ENCODE assay signal across 11 cellular contexts in genomic region chr6:148780918-148781436, GRCh38. TPM values are rescaled to one million over a fixed set of nuclear protein-coding genes. Genes with fewer than 3 reads are reported as not detected.
DNase-seq lines count a peak whose midpoint lies in the region; ATAC-seq, FAIRE-seq and TF ChIP-seq lines count a peak whose summit lies in the region.
"Had no signal": no experiment of that assay in that cellular context is flagged by ENCODE, and none has a peak within 500 bp of the region (broad histone marks: within the 10 kb centered on the region; RNA-seq: fewer than 3 reads in every experiment).

No MANE protein-coding gene starts in this region.

- POLR2A ChIA-PET in GM12878 (lab: Charles Lee) = interaction anchor here (0.8 to 1.5 kb wide), 6 partner anchors 9 to 691 kb away, joined by 3 to 13 read pairs (median 4); no protein-coding TSS in a partner anchor
- POLR2A ChIA-PET in MCF 10A (lab: Yijun Ruan, JAX) = interaction anchor here (1.5 kb wide), 1 partner anchor 9 kb away, joined by 3 read pairs; no protein-coding TSS in a partner anchor

- CTCF ChIA-PET in GM12878 (lab: Yijun Ruan, JAX) (interaction anchor here (0.6 to 2.5 kb wide), 7 partner anchors 9 to 203 kb away, joined by 3 to 23 read pairs (median 4); no protein-coding TSS in a partner anchor), MCF 10A (lab: Yijun Ruan, JAX) (interaction anchor here (0.6 to 1.2 kb wide), 4 partner anchors 16 to 208 kb away, joined by 3 read pairs; no protein-coding TSS in a partner anchor)

- peaks cover 21% of the 10 kb centered on the region for H3K4me1 Mint-ChIP-seq in MCF 10A (ENCODE audit: insufficient read depth, unreplicated experiment)

- no peak overlapping the region for H2AFZ ChIP-seq in GM12878 (ENCODE audit: control insufficient read depth, low read depth, low read length)

- TF ChIP-seq RAD21 in GM12878 (IDR thresholded peaks at IDR 0.05; ENCODE audit: insufficient read depth, low read depth, low read length) = no peak

- no peaks in the 10 kb centered on the region for H3K9me3 ChIP-seq in GM12878 (replicated peaks; ENCODE audit: control insufficient read depth, insufficient read depth, low read length)
- H3K9me3 ChIP-seq in kidney (ENCODE audit: control insufficient read depth in 1 of 2, low read length in 2 of 2) = no peaks in the 10 kb centered on the region

- H3K36me3 ChIP-seq in GM12878 (ENCODE audit: control insufficient read depth in 2 of 2, insufficient read depth in 2 of 2, low read length in 1 of 2) (no peaks in the 10 kb centered on the region; a peak in 1 of 4 replicates), kidney (ENCODE audit: control insufficient read depth in 1 of 2, insufficient read depth in 2 of 2, low read length in 2 of 2) (no peaks in the 10 kb centered on the region)

- no peaks in the 10 kb centered on the region for H3K9me3 Mint-ChIP-seq in MCF 10A (ENCODE audit: unreplicated experiment)

- H3K79me2 ChIP-seq in GM12878 (ENCODE audit: control insufficient read depth, insufficient read depth, low read length) = no peaks in the 10 kb centered on the region

- SMC1A ChIA-PET in GM12878 (lab: Charles Lee; ENCODE audit: uncharacterized antibody, unreplicated experiment) = interaction anchor here (0.7 to 3.3 kb wide), 20 partner anchors 9 to 651 kb away, joined by 3 to 56 read pairs (median 4); no protein-coding TSS in a partner anchor

- H3K36me3 Mint-ChIP-seq in MCF 10A (ENCODE audit: insufficient read depth, unreplicated experiment) = peaks cover 5% of the 10 kb centered on the region

- no peak for TF ChIP-seq POLR2A in GM12878 (IDR thresholded peaks at IDR 0.05; ENCODE audit: low read depth, low read length)

- no peaks in the 10 kb centered on the region; the same call in 1 of the 2 replicates for H4K20me1 ChIP-seq in GM12878 (ENCODE audit: control insufficient read depth, insufficient read depth)

- ATAC-seq in GM18508 (IDR thresholded peaks at IDR 0.05; ENCODE audit: insufficient read depth, unreplicated experiment) (peak; percentile 85), GM19468 (IDR thresholded peaks at IDR 0.05; ENCODE audit: extremely low read depth, unreplicated experiment) (peak; percentile 96), HG03064 (IDR thresholded peaks at IDR 0.05; ENCODE audit: low read depth, unreplicated experiment) (peak; percentile 96), GM12878 (peak; percentile 97)

- H3K27me3 ChIP-seq in GM12878 (replicated peaks in 1 of 2; ENCODE audit: control insufficient read depth in 2 of 2, insufficient read depth in 2 of 2, low read length in 1 of 2) = 0 out of 4 replicates have a peak, but pooled peaks cover 0 to 1% of the 10 kb centered on the region in 2 experiments

- H3K9ac ChIP-seq in GM12878 (ENCODE audit: control insufficient read depth, insufficient read depth, low read length) = no peak overlapping the region
- H3K9ac ChIP-seq in kidney (ENCODE audit: low read length in 2 of 2) = no peak overlapping the region

- H3K27ac ChIP-seq in GM12878 (ENCODE audit: control insufficient read depth, insufficient read depth) (no peak overlapping the region), kidney (ENCODE audit: low read depth in 2 of 2, low read length in 2 of 2) (no peak overlapping the region)
- H3K27ac ChIP-seq: VCaP had no signal

- FAIRE-seq in GM12878 (lab: Jason Lieb, UNC) (peak; percentile 89), kidney (lab: Jason Lieb, UNC) (no peak)

- in situ Hi-C loops in GM12878 (cut with MboI) = no loop called here

- 0 out of 4 replicates have a peak, but pooled peaks of 1 of the 2 experiments have one; percentile 9 for TF ChIP-seq EP300 in GM12878 (IDR thresholded peaks at IDR 0.05; ENCODE audit: borderline replicate concordance in 1 of 2, control insufficient read depth in 1 of 2, low read depth in 2 of 2, low read length in 2 of 2)

- peak in 1 of 3 experiments; percentile 19; a peak in 1 of 6 replicates for TF ChIP-seq CTCF in GM12878 (IDR thresholded peaks at IDR 0.05 in 2 of 3, conservative IDR thresholded peaks at IDR 0.05 in 1 of 3; ENCODE audit: control insufficient read depth in 2 of 3, extremely low read depth in 1 of 3, insufficient read depth in 1 of 3, low read depth in 3 of 3, low read length in 3 of 3)
- TF ChIP-seq CTCF in MCF 10A (IDR thresholded peaks at IDR 0.05; ENCODE audit: unreplicated experiment) = no peak
- TF ChIP-seq CTCF in kidney (IDR thresholded peaks at IDR 0.05; ENCODE audit: borderline replicate concordance, extremely low read depth, insufficient read depth) = no peak

- H3K4me1 ChIP-seq in GM12878 (ENCODE audit: control insufficient read depth, insufficient read depth, low read length) (peaks cover 8% of the 10 kb centered on the region), kidney (ENCODE audit: control insufficient read depth in 1 of 2, insufficient read depth in 1 of 2, low read depth in 1 of 2, low read length in 2 of 2) (no peaks in the 10 kb centered on the region)

- RAD21 ChIA-PET in GM12878 (lab: Charles Lee; ENCODE audit: unreplicated experiment) = interaction anchor here (0.6 to 2.0 kb wide), 19 partner anchors 9 to 252 kb away, joined by 3 to 37 read pairs (median 4); no protein-coding TSS in a partner anchor

- 0% methylated on average over 7 of the region's 7 CpGs for WGBS in GM12878 (ENCODE audit: insufficient coverage, insufficient replicate concordance, low lambda C conversion rate, missing lambda C conversion rate)

- peak; percentile 73 for DNase-seq in GM12878 (ENCODE audit: low read depth, low spot score)
- DNase-seq in MCF 10A (ENCODE audit: unreplicated experiment) = no peak
- no peak for DNase-seq in NK-92 treated with Interleukin-12 subunit alpha and Interleukin-12 subunit beta, amount 100 ng/mL, for 24 hours (lab: John Stamatoyannopoulos, UW)
- no peak for DNase-seq in effector CD4-positive, alpha-beta T cell
- DNase-seq in kidney = no peak
- DNase-seq: cerebellar nuclear complex, NCI-H69 had no signal

- H3K4me3 Mint-ChIP-seq in MCF 10A (ENCODE audit: unreplicated experiment) = no peak overlapping the region

- H3K4me2 ChIP-seq in GM12878 (ENCODE audit: control insufficient read depth, insufficient read depth) = peak overlapping the region; percentile 77

- H3K4me3 ChIP-seq in GM12878 = no peak overlapping the region
- no peak overlapping the region for H3K4me3 ChIP-seq in kidney (ENCODE audit: low read length in 2 of 2)

- intact Hi-C loops in GM12878 (cut with micrococcal nuclease; ENCODE audit: unreplicated experiment) (loop anchor here (2.0 to 5.0 kb wide), 4 partner anchors 20 to 86 kb away; partner anchors contain the start of gene UST), MCF 10A (cut with micrococcal nuclease) (no loop called here), kidney (cut with DNase I) (no loop called here)

- H3K27ac Mint-ChIP-seq in MCF 10A (ENCODE audit: low read depth, unreplicated experiment) = no peak overlapping the region

- no TSS peak for BruUV-seq in GM12878 (replicated peaks; lab: Mats Ljungman, UMichigan)
- no TSS peak for BruUV-seq in MCF 10A (replicated peaks; lab: Mats Ljungman, UMichigan)

- H3K27me3 Mint-ChIP-seq in MCF 10A (ENCODE audit: insufficient read depth, unreplicated experiment) = no peaks in the 10 kb centered on the region

TF ChIP-seq in GM12878, 131 proteins besides CTCF, POLR2A, EP300 and RAD21 (continues in another document):
- peak in 1 of 2 experiments; percentile 64; a peak in 1 of 4 replicates for TF ChIP-seq ETV6 (conservative IDR thresholded peaks at IDR 0.05 in 1 of 2, IDR thresholded peaks at IDR 0.05 in 1 of 2; ENCODE audit: borderline replicate concordance in 1 of 2, low read depth in 1 of 2)
- no peak for TF ChIP-seq NRF1 (conservative IDR thresholded peaks at IDR 0.05; ENCODE audit: low read depth, low read length)
- TF ChIP-seq TCF12 (IDR thresholded peaks at IDR 0.05; ENCODE audit: low read depth, low read length) = no peak
- TF ChIP-seq CEBPB (IDR thresholded peaks at IDR 0.05; ENCODE audit: borderline replicate concordance in 1 of 2, low read depth in 2 of 2, low read length in 2 of 2) = 0 out of 4 replicates have a peak, but pooled peaks of 1 of the 2 experiments have one; percentile 29
- no peak for TF ChIP-seq E2F4 (IDR thresholded peaks at IDR 0.05; ENCODE audit: low read depth, low read length)
- TF ChIP-seq ASH2L (IDR thresholded peaks at IDR 0.05; ENCODE audit: borderline replicate concordance, low read depth) = no peak

RNA-seq across cellular contexts. Expression of gene UST, which starts 34.1 kb away (rescaled TPM):
- total RNA-seq in GM12878 (2013; cell fraction: nucleolus; rRNA removed) = 88.0 and 95.1 TPM in 2 replicates
- total RNA-seq in GM12878 (2014; rRNA removed) = 1.6 and 2.1 TPM in 2 replicates
- 2.1 and 2.7 TPM in 2 replicates for total RNA-seq in GM12878 (2014; rRNA removed; fragmentation: Illumina TruSeq; extraction: Trizol)
- total RNA-seq in GM12878 (2021) = 2.2 and 2.4 TPM in 2 replicates
- polyA plus RNA-seq in GM12878 (2011; ENCODE audit: low read depth) = 6.3 TPM
- polyA plus RNA-seq in GM12878 (2011; rRNA removed) = 43.3 and 58.0 TPM in 2 replicates
- polyA plus RNA-seq in GM12878 (2011; cell fraction: cytosol; rRNA removed) = 25.8 and 30.4 TPM in 2 replicates
- 23.1 and 29.5 TPM in 2 replicates for polyA plus RNA-seq in GM12878 (2011; cell fraction: nucleus; rRNA removed)
- polyA plus RNA-seq in GM12878 (2012) = 2.6 and 4.9 TPM in 2 replicates
- polyA plus RNA-seq in GM12878 (2014; fragmentation: Illumina TruSeq; extraction: Trizol) = 2.4 and 3.8 TPM in 2 replicates
- 1 to 10 TPM; 3.6 to 3.7 TPM for polyA plus RNA-seq in GM12878 (2014; fragmentation: Nextera tagmentation; extraction: Ambion mirVana)
- polyA plus RNA-seq in GM12878 (2014; rRNA removed) = 1.4 and 1.8 TPM in 2 replicates
- 1 to 10 TPM in 1 of 2 experiments, under 1 TPM in 1; 0.74 to 1.7 TPM for polyA plus RNA-seq in GM12878 (2016; fragmentation: Nextera tagmentation; extraction: Ambion mirVana)
- polyA minus RNA-seq in GM12878 (2011; rRNA and poly(A)+ RNA removed) = 38.6 and 38.8 TPM in 2 replicates
- polyA minus RNA-seq in GM12878 (2011; cell fraction: cytosol; rRNA and poly(A)+ RNA removed) = 14.5 and 17.2 TPM in 2 replicates
- 27.8 and 36.4 TPM in 2 replicates for polyA minus RNA-seq in GM12878 (2011; cell fraction: nucleus; rRNA and poly(A)+ RNA removed)
- total RNA-seq in MCF 10A (2022) = 10.0 and 10.8 TPM in 2 replicates
- 4.2 TPM for total RNA-seq in kidney
- polyA plus RNA-seq in kidney (ENCODE audit: insufficient read depth, low read depth, low replicate concordance) = 3.2 TPM
